ENCODE assay signal across 21 cellular contexts in genomic region chr2:7473135-7473771, GRCh38.
DNase-seq lines count a peak whose midpoint lies in the region; ATAC-seq, FAIRE-seq and TF ChIP-seq lines count a peak whose summit lies in the region.
"Had no signal": no experiment of that assay in that cellular context is flagged by ENCODE, and none has a peak within 500 bp of the region (broad histone marks: within the 10 kb centered on the region; RNA-seq: fewer than 3 reads in every experiment).

No MANE protein-coding gene starts in this region.

- no peaks in the 10 kb centered on the region for H3K9me3 Mint-ChIP-seq in activated T-cell treated with anti-CD3 and anti-CD28 coated beads, Interleukin-2, amount 50 U/mL, for 24 hours
- H3K9me3 Mint-ChIP-seq in activated CD8-positive, alpha-beta T cell treated with anti-CD3 and anti-CD28 coated beads, Interleukin-2, amount 10 ng/mL, durations not matched to agents 7 days and 5 days (ENCODE audit: insufficient read depth): peaks cover 12% of the 10 kb centered on the region
- H3K9me3 Mint-ChIP-seq: H9 had no signal

- peak overlapping the region; percentile 82 for H3K27ac Mint-ChIP-seq in activated T-cell treated with anti-CD3 and anti-CD28 coated beads, Interleukin-2, amount 50 U/mL, for 24 hours
- H3K27ac Mint-ChIP-seq in activated CD8-positive, alpha-beta T cell treated with anti-CD3 and anti-CD28 coated beads, Interleukin-2, amount 10 ng/mL, durations not matched to agents 7 days and 5 days: peak overlapping the region; percentile 27
- H3K27ac Mint-ChIP-seq: CD14-positive monocyte, H9, IgD-negative memory B cell had no signal

- no peak overlapping the region for H3K4me3 Mint-ChIP-seq in activated T-cell treated with anti-CD3 and anti-CD28 coated beads, Interleukin-2, amount 50 U/mL, for 24 hours
- no peak overlapping the region for H3K4me3 Mint-ChIP-seq in activated CD8-positive, alpha-beta T cell treated with anti-CD3 and anti-CD28 coated beads, Interleukin-2, amount 10 ng/mL, durations not matched to agents 7 days and 5 days
- H3K4me3 Mint-ChIP-seq: CD14-positive monocyte, H9, IgD-negative memory B cell had no signal

- SMC1A ChIA-PET in GM12878 (lab: Charles Lee; ENCODE audit: uncharacterized antibody, unreplicated experiment): interaction anchor here (0.7 to 2.3 kb wide), 24 partner anchors 11 to 252 kb away, joined by 3 to 11 read pairs (median 4); no protein-coding TSS in a partner anchor

- no peak overlapping the region for H3K4me2 ChIP-seq in GM12878 (ENCODE audit: control insufficient read depth, insufficient read depth)

- H3K27ac ChIP-seq in GM12878 (ENCODE audit: control insufficient read depth, insufficient read depth): 0 out of 2 replicates have a peak overlapping the region, but pooled peaks have one; percentile 39

- no peak for FAIRE-seq in GM12878 (lab: Jason Lieb, UNC)

- 0% methylated on average over 7 of the region's 7 CpGs for WGBS in GM12878 (ENCODE audit: insufficient coverage, insufficient replicate concordance, low lambda C conversion rate, missing lambda C conversion rate)

- in situ Hi-C loops in GM12878 (cut with MboI): no loop called here

- TF ChIP-seq RAD21 in GM12878 (IDR thresholded peaks at IDR 0.05; ENCODE audit: insufficient read depth, low read depth, low read length): no peak

- POLR2A ChIA-PET in activated CD8-positive, alpha-beta T cell treated with anti-CD3 and anti-CD28 coated beads, Interleukin-2, amount 10 ng/mL, durations not matched to agents 7 days and 5 days (lab: Charles Lee): interaction anchor here (0.6 to 1.6 kb wide), 5 partner anchors 22 to 1207 kb away, joined by 3 to 13 read pairs (median 3); no protein-coding TSS in a partner anchor
- POLR2A ChIA-PET in GM12878 (lab: Charles Lee): interaction anchor here (0.7 to 1.2 kb wide), 2 partner anchors 36 to 37 kb away, joined by 3 read pairs; no protein-coding TSS in a partner anchor

- no peaks in the 10 kb centered on the region for H3K4me1 ChIP-seq in GM12878 (ENCODE audit: control insufficient read depth, insufficient read depth, low read length)

- no peak for DNase-seq in activated T-cell treated with anti-CD3 and anti-CD28 coated beads, Interleukin-2, amount 50 U/mL, for 24 hours
- DNase-seq in activated T-cell treated with anti-CD3 and anti-CD28 coated beads, Interleukin-2, amount 50 U/mL, for 1 hour: no peak
- DNase-seq in GM12865 (ENCODE audit: low read depth) (peak; percentile 41), GM12878 (ENCODE audit: low read depth, low spot score) (peak; percentile 39), Kasumi-1 (lab: John Stamatoyannopoulos, UW) (no peak)
- no peak for DNase-seq in activated CD8-positive, alpha-beta T cell treated with anti-CD3 and anti-CD28 coated beads, Interleukin-2, amount 10 ng/mL, durations not matched to agents 7 days and 5 days
- DNase-seq: ACHN, AML-193, COR-L47, DMS153, H9, NCI-H1105 treated with DMSO at 0.1 percent for 48 hours, NCI-H1694 treated with DMSO at 0.1 percent for 48 hours, NCI-H2107, NCI-H226, NCI-H524 treated with DMSO at 0.1 percent for 48 hours had no signal

- H3K79me2 ChIP-seq in GM12878 (ENCODE audit: control insufficient read depth, insufficient read depth, low read length): no peaks in the 10 kb centered on the region

- no peaks in the 10 kb centered on the region for H3K36me3 Mint-ChIP-seq in activated T-cell treated with anti-CD3 and anti-CD28 coated beads, Interleukin-2, amount 50 U/mL, for 24 hours (ENCODE audit: low read depth)
- H3K36me3 Mint-ChIP-seq in activated CD8-positive, alpha-beta T cell treated with anti-CD3 and anti-CD28 coated beads, Interleukin-2, amount 10 ng/mL, durations not matched to agents 7 days and 5 days (ENCODE audit: low read depth): peaks cover 28% of the 10 kb centered on the region
- H3K36me3 Mint-ChIP-seq: CD14-positive monocyte, IgD-negative memory B cell had no signal

- H3K4me3 ChIP-seq in GM12865 (ENCODE audit: low read depth, low read length): no peak overlapping the region
- no peak overlapping the region for H3K4me3 ChIP-seq in GM12878

- no peaks in the 10 kb centered on the region for H3K36me3 ChIP-seq in GM12878 (ENCODE audit: control insufficient read depth in 2 of 2, insufficient read depth in 2 of 2, low read length in 1 of 2)

- peak; percentile 30 to 45; a peak in 2 of 4 replicates for TF ChIP-seq EP300 in GM12878 (IDR thresholded peaks at IDR 0.05; ENCODE audit: borderline replicate concordance in 1 of 2, control insufficient read depth in 1 of 2, low read depth in 2 of 2, low read length in 2 of 2)

- H3K4me1 Mint-ChIP-seq in activated T-cell treated with anti-CD3 and anti-CD28 coated beads, Interleukin-2, amount 50 U/mL, for 24 hours (ENCODE audit: low read depth): peaks cover 61% of the 10 kb centered on the region
- H3K4me1 Mint-ChIP-seq in activated CD8-positive, alpha-beta T cell treated with anti-CD3 and anti-CD28 coated beads, Interleukin-2, amount 10 ng/mL, durations not matched to agents 7 days and 5 days (ENCODE audit: low read depth): peaks cover 58% of the 10 kb centered on the region
- H3K4me1 Mint-ChIP-seq: IgD-negative memory B cell had no signal

- TF ChIP-seq POLR2A in GM12878 (IDR thresholded peaks at IDR 0.05; ENCODE audit: low read depth, low read length): no peak

- CTCF ChIA-PET in activated CD8-positive, alpha-beta T cell treated with anti-CD3 and anti-CD28 coated beads, Interleukin-2, amount 10 ng/mL, durations not matched to agents 7 days and 5 days (lab: Charles Lee): interaction anchor here (0.7 to 1.3 kb wide), 8 partner anchors 18 to 198 kb away, joined by 3 to 4 read pairs (median 3); no protein-coding TSS in a partner anchor
- CTCF ChIA-PET in GM12878 (lab: Yijun Ruan, JAX): interaction anchor here (0.6 to 1.5 kb wide), 6 partner anchors 11 to 94 kb away, joined by 3 to 5 read pairs (median 4); no protein-coding TSS in a partner anchor

- 0 out of 4 replicates have a peak, but pooled peaks cover 0 to 2% of the 10 kb centered on the region in 2 experiments for H3K27me3 ChIP-seq in GM12878 (replicated peaks in 1 of 2; ENCODE audit: control insufficient read depth in 2 of 2, insufficient read depth in 2 of 2, low read length in 1 of 2)

- no peak for TF ChIP-seq CTCF in GM12865 (IDR thresholded peaks at IDR 0.05; ENCODE audit: insufficient read depth, low read depth, low read length, missing control alignments)
- no peak for TF ChIP-seq CTCF in GM12878 (IDR thresholded peaks at IDR 0.05 in 2 of 3, conservative IDR thresholded peaks at IDR 0.05 in 1 of 3; ENCODE audit: control insufficient read depth in 2 of 3, extremely low read depth in 1 of 3, insufficient read depth in 1 of 3, low read depth in 3 of 3, low read length in 3 of 3)

- no peak overlapping the region for H3K9ac ChIP-seq in GM12878 (ENCODE audit: control insufficient read depth, insufficient read depth, low read length)

- no peak for ATAC-seq in activated CD8-positive, alpha-beta T cell treated with anti-CD3 and anti-CD28 coated beads, Interleukin-2, amount 10 ng/mL, durations not matched to agents 7 days and 5 days
- ATAC-seq in GM12878 (peak; percentile 84), HG03378 (IDR thresholded peaks at IDR 0.05; ENCODE audit: unreplicated experiment) (no peak)
- ATAC-seq: Panc1, Right ventricle myocardium inferior had no signal

- H2AFZ ChIP-seq in GM12878 (ENCODE audit: control insufficient read depth, low read depth, low read length): no peak overlapping the region

- no peaks in the 10 kb centered on the region for H3K27me3 Mint-ChIP-seq in activated T-cell treated with anti-CD3 and anti-CD28 coated beads, Interleukin-2, amount 50 U/mL, for 24 hours
- no peaks in the 10 kb centered on the region for H3K27me3 Mint-ChIP-seq in activated CD8-positive, alpha-beta T cell treated with anti-CD3 and anti-CD28 coated beads, Interleukin-2, amount 10 ng/mL, durations not matched to agents 7 days and 5 days (ENCODE audit: low read depth)

- intact Hi-C loops in GM12878 (cut with micrococcal nuclease; ENCODE audit: unreplicated experiment): loop anchor here (2.0 kb wide), 1 partner anchor 42 kb away; no protein-coding TSS in a partner anchor

- H4K20me1 ChIP-seq in GM12878 (ENCODE audit: control insufficient read depth, insufficient read depth): no peaks in the 10 kb centered on the region

- H3K9me3 ChIP-seq in GM12878 (replicated peaks; ENCODE audit: control insufficient read depth, insufficient read depth, low read length): no peaks in the 10 kb centered on the region; the same call in 2 of the 3 replicates

- BruUV-seq in GM12878 (replicated peaks; lab: Mats Ljungman, UMichigan): no TSS peak

- RAD21 ChIA-PET in GM12878 (lab: Charles Lee; ENCODE audit: unreplicated experiment): interaction anchor here (0.8 to 1.8 kb wide), 17 partner anchors 8 to 1002 kb away, joined by 3 to 7 read pairs (median 4); no protein-coding TSS in a partner anchor

TF ChIP-seq in GM12878, 131 proteins besides CTCF, POLR2A, EP300 and RAD21 (continues in another document):
- TF ChIP-seq NR2F1 (conservative IDR thresholded peaks at IDR 0.05): 0 out of 2 replicates have a peak, but pooled peaks have one; percentile 38
- peak; percentile 51 for TF ChIP-seq MEF2B (IDR thresholded peaks at IDR 0.05; ENCODE audit: partially characterized antibody, poor library complexity, severe bottlenecking)
- TF ChIP-seq, protein P1, sequence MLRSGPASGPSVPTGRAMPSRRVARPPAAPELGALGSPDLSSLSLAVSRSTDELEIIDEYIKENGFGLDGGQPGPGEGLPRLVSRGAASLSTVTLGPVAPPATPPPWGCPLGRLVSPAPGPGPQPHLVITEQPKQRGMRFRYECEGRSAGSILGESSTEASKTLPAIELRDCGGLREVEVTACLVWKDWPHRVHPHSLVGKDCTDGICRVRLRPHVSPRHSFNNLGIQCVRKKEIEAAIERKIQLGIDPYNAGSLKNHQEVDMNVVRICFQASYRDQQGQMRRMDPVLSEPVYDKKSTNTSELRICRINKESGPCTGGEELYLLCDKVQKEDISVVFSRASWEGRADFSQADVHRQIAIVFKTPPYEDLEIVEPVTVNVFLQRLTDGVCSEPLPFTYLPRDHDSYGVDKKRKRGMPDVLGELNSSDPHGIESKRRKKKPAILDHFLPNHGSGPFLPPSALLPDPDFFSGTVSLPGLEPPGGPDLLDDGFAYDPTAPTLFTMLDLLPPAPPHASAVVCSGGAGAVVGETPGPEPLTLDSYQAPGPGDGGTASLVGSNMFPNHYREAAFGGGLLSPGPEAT (IDR thresholded peaks at IDR 0.05; ENCODE audit: low read depth): peak; percentile 94
- peak; percentile 92 to 93 for TF ChIP-seq IKZF2 (IDR thresholded peaks at IDR 0.05)
- TF ChIP-seq MTA2 (IDR thresholded peaks at IDR 0.05; ENCODE audit: low read depth): peak; percentile 82
- peak; percentile 37 for TF ChIP-seq ATF7 (IDR thresholded peaks at IDR 0.05; ENCODE audit: low read depth)
- TF ChIP-seq NR2C1 (IDR thresholded peaks at IDR 0.05): no peak
- peak; percentile 78 for TF ChIP-seq DPF2 (IDR thresholded peaks at IDR 0.05)

Comparison
In these comparisons a context has a peak if more than half of its experiments do, and no peak if none do; other contexts are left out.
1. DNase-seq: peak in GM12865 (single experiment) and GM12878 (single experiment); none in activated T-cell treated with anti-CD3 and anti-CD28 coated beads, Interleukin-2, amount 50 U/mL, for 24 hours (single experiment), activated T-cell treated with anti-CD3 and anti-CD28 coated beads, Interleukin-2, amount 50 U/mL, for 1 hour (single experiment), activated CD8-positive, alpha-beta T cell treated with anti-CD3 and anti-CD28 coated beads, Interleukin-2, amount 10 ng/mL, durations not matched to agents 7 days and 5 days (single experiment) and Kasumi-1 (0 of 2).